1 cellular context compared by ENCODE assay signal in the genomic region with DNA sequence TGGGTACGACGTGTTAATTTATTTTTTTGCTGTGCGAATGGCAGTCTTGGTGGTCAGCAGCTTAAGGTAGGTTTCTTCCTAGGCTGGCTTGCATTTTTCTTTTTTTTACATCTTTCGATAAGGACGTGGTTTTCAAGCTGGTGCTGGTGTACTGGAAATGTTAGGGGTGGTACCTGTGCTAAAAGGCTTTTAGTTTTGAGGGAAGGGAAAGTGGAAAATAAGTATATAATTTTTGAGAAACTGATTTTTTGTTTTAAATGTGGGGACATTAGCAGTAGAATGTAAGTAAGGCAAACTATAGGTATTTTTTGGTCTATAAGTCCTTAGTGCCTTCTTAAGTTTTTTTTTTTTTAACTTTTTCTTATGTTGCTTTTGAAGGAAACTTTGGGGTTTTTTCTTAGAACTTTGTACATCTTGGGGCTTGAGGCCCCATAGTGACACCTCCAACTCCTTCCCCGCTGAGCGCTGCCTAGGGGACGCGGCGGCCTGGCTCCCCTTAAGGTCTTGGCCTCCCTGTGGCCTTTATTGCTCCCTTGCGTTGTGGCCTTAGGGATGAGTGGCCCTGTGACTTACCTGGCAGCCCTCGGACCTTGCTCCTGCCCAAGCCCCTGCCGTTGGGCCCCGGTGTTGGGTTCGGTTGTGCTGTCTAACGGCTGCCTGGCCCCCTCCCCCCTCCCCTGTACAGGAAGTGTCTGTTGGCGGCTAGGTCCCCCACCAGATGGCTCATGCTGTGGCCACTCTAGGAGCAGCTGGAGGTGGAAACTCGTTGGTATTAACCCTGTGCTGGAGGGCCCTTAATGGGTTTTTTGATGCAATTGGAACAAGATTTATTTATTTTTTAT.
TF ChIP-seq lines count a peak whose summit lies in the region.

No MANE protein-coding gene starts in this region.

TF ChIP-seq in HepG2, 621 proteins besides CTCF, POLR2A, EP300 and RAD21 (continued from another document and continues in another):
- TF ChIP-seq, protein P1, sequence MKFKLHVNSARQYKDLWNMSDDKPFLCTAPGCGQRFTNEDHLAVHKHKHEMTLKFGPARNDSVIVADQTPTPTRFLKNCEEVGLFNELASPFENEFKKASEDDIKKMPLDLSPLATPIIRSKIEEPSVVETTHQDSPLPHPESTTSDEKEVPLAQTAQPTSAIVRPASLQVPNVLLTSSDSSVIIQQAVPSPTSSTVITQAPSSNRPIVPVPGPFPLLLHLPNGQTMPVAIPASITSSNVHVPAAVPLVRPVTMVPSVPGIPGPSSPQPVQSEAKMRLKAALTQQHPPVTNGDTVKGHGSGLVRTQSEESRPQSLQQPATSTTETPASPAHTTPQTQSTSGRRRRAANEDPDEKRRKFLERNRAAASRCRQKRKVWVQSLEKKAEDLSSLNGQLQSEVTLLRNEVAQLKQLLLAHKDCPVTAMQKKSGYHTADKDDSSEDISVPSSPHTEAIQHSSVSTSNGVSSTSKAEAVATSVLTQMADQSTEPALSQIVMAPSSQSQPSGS (CRISPR knock-in tag; IDR thresholded peaks at IDR 0.05): peak; percentile 79
- TF ChIP-seq HNRNPLL (IDR thresholded peaks at IDR 0.05; ENCODE audit: low read depth, low read length, poor library complexity, severe bottlenecking) (peak; percentile 47), ZNF749 (CRISPR knock-in tag; IDR thresholded peaks at IDR 0.05; ENCODE audit: borderline replicate concordance) (peak; percentile 87; the same call in 1 of the 2 replicates), ZNF776 (CRISPR knock-in tag; IDR thresholded peaks at IDR 0.05) (peak; percentile 93), NFE2L1 (CRISPR knock-in tag; IDR thresholded peaks at IDR 0.05; ENCODE audit: borderline replicate concordance) (0 out of 2 replicates have a peak, but pooled peaks have one; percentile 29), KLF9 (CRISPR knock-in tag; IDR thresholded peaks at IDR 0.05; ENCODE audit: low read depth) (0 out of 2 replicates have a peak, but pooled peaks have one; percentile 42), RFXANK (CRISPR knock-in tag; IDR thresholded peaks at IDR 0.05) (peak; percentile 87), ZNF256 (CRISPR knock-in tag; conservative IDR thresholded peaks at IDR 0.05) (peak; percentile 89), NBN (conservative IDR thresholded peaks at IDR 0.05) (no peak), ZNF7 (CRISPR knock-in tag; IDR thresholded peaks at IDR 0.05) (no peak; the same call in none of the 2 replicates), ZNF788 (CRISPR knock-in tag; IDR thresholded peaks at IDR 0.05; ENCODE audit: borderline replicate concordance) (peak; percentile 91; the same call in 1 of the 2 replicates), BCL6 (CRISPR knock-in tag; IDR thresholded peaks at IDR 0.05) (peak; percentile 71), NCOA5 (CRISPR knock-in tag; IDR thresholded peaks at IDR 0.05) (no peak), POLR2AphosphoS2 (IDR thresholded peaks at IDR 0.05; ENCODE audit: low read depth, low read length) (no peak), ZNF619 (CRISPR knock-in tag; IDR thresholded peaks at IDR 0.05) (peak; percentile 98), RXRA (CRISPR knock-in tag; IDR thresholded peaks at IDR 0.05) (peak; percentile 91), GTF3A (CRISPR knock-in tag; conservative IDR thresholded peaks at IDR 0.05) (0 out of 2 replicates have a peak, but pooled peaks have one; percentile 70), ZNF296 (CRISPR knock-in tag; conservative IDR thresholded peaks at IDR 0.05) (no peak), ZNF543 (CRISPR knock-in tag; IDR thresholded peaks at IDR 0.05) (peak; percentile 97), RBAK (CRISPR knock-in tag; IDR thresholded peaks at IDR 0.05) (0 out of 2 replicates have a peak, but pooled peaks have one; percentile 30), MTA3 (CRISPR knock-in tag; IDR thresholded peaks at IDR 0.05) (no peak), ARHGAP35 (CRISPR knock-in tag; IDR thresholded peaks at IDR 0.05; ENCODE audit: borderline replicate concordance) (peak; percentile 91), EED (CRISPR knock-in tag; IDR thresholded peaks at IDR 0.05) (no peak), ZNF672 (CRISPR knock-in tag; IDR thresholded peaks at IDR 0.05) (peak; percentile 93), ZNF616 (CRISPR knock-in tag; IDR thresholded peaks at IDR 0.05; ENCODE audit: low read depth) (peak; percentile 86; the same call in 1 of the 2 replicates), ZNF350 (CRISPR knock-in tag; IDR thresholded peaks at IDR 0.05; ENCODE audit: borderline replicate concordance, low read depth) (peak; percentile 99), RFX3 (CRISPR knock-in tag; IDR thresholded peaks at IDR 0.05) (peak; percentile 46; the same call in 1 of the 2 replicates), MTF2 (CRISPR knock-in tag; IDR thresholded peaks at IDR 0.05; ENCODE audit: borderline replicate concordance) (no peak; the same call in 1 of the 2 replicates), ELF1 (CRISPR knock-in tag; IDR thresholded peaks at IDR 0.05) (peak; percentile 96), ZNF12 (CRISPR knock-in tag; IDR thresholded peaks at IDR 0.05) (peak; percentile 79; the same call in 1 of the 2 replicates), KDM2A (CRISPR knock-in tag; IDR thresholded peaks at IDR 0.05; ENCODE audit: borderline replicate concordance, low read depth) (peak; percentile 100), LCORL (IDR thresholded peaks at IDR 0.05) (peak; percentile 67), LCORL (CRISPR knock-in tag; IDR thresholded peaks at IDR 0.05) (peak; percentile 91), ZNF333 (CRISPR knock-in tag; IDR thresholded peaks at IDR 0.05; ENCODE audit: borderline replicate concordance) (peak; percentile 87; the same call in 1 of the 2 replicates), ZBTB7B (CRISPR knock-in tag; IDR thresholded peaks at IDR 0.05) (peak; percentile 93), MIER2 (CRISPR knock-in tag; IDR thresholded peaks at IDR 0.05) (peak; percentile 75; the same call in 1 of the 2 replicates), HOXA9 (CRISPR knock-in tag; IDR thresholded peaks at IDR 0.05; ENCODE audit: borderline replicate concordance) (no peak), HNRNPUL1 (IDR thresholded peaks at IDR 0.05; ENCODE audit: low read depth, low read length) (no peak), KDM6A (CRISPR knock-in tag; IDR thresholded peaks at IDR 0.05; ENCODE audit: low read depth) (peak; percentile 82), ZNF841 (CRISPR knock-in tag; IDR thresholded peaks at IDR 0.05; ENCODE audit: borderline replicate concordance) (no peak), ZNF678 (CRISPR knock-in tag; IDR thresholded peaks at IDR 0.05) (peak; percentile 58; the same call in 1 of the 2 replicates), GLI4 (CRISPR knock-in tag; IDR thresholded peaks at IDR 0.05; ENCODE audit: borderline replicate concordance) (no peak), NFIC (IDR thresholded peaks at IDR 0.05; ENCODE audit: low read length) (no peak), ZNF34 (CRISPR knock-in tag; IDR thresholded peaks at IDR 0.05; ENCODE audit: borderline replicate concordance) (peak; percentile 89; the same call in 1 of the 2 replicates)
- TF ChIP-seq, protein P2, sequence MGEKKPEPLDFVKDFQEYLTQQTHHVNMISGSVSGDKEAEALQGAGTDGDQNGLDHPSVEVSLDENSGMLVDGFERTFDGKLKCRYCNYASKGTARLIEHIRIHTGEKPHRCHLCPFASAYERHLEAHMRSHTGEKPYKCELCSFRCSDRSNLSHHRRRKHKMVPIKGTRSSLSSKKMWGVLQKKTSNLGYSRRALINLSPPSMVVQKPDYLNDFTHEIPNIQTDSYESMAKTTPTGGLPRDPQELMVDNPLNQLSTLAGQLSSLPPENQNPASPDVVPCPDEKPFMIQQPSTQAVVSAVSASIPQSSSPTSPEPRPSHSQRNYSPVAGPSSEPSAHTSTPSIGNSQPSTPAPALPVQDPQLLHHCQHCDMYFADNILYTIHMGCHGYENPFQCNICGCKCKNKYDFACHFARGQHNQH (CRISPR knock-in tag; IDR thresholded peaks at IDR 0.05): peak; percentile 98
- TF ChIP-seq, protein P3, sequence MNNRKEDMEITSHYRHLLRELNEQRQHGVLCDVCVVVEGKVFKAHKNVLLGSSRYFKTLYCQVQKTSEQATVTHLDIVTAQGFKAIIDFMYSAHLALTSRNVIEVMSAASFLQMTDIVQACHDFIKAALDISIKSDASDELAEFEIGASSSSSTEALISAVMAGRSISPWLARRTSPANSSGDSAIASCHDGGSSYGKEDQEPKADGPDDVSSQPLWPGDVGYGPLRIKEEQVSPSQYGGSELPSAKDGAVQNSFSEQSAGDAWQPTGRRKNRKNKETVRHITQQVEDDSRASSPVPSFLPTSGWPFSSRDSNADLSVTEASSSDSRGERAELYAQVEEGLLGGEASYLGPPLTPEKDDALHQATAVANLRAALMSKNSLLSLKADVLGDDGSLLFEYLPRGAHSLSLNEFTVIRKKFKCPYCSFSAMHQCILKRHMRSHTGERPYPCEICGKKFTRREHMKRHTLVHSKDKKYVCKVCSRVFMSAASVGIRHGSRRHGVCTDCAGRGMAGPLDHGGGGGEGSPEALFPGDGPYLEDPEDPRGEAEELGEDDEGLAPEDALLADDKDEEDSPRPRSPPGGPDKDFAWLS (CRISPR knock-in tag; IDR thresholded peaks at IDR 0.05; ENCODE audit: borderline replicate concordance): peak; percentile 59; the same call in 1 of the 2 replicates
- TF ChIP-seq, protein P4, sequence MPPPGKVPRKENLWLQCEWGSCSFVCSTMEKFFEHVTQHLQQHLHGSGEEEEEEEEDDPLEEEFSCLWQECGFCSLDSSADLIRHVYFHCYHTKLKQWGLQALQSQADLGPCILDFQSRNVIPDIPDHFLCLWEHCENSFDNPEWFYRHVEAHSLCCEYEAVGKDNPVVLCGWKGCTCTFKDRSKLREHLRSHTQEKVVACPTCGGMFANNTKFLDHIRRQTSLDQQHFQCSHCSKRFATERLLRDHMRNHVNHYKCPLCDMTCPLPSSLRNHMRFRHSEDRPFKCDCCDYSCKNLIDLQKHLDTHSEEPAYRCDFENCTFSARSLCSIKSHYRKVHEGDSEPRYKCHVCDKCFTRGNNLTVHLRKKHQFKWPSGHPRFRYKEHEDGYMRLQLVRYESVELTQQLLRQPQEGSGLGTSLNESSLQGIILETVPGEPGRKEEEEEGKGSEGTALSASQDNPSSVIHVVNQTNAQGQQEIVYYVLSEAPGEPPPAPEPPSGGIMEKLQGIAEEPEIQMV (CRISPR knock-in tag; IDR thresholded peaks at IDR 0.05; ENCODE audit: low read depth): peak; percentile 95
- TF ChIP-seq, protein P5, sequence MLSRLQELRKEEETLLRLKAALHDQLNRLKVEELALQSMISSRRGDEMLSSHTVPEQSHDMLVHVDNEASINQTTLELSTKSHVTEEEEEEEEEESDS (CRISPR knock-in tag; IDR thresholded peaks at IDR 0.05; ENCODE audit: borderline replicate concordance): peak; percentile 72; the same call in 1 of the 2 replicates
- TF ChIP-seq, protein P6, sequence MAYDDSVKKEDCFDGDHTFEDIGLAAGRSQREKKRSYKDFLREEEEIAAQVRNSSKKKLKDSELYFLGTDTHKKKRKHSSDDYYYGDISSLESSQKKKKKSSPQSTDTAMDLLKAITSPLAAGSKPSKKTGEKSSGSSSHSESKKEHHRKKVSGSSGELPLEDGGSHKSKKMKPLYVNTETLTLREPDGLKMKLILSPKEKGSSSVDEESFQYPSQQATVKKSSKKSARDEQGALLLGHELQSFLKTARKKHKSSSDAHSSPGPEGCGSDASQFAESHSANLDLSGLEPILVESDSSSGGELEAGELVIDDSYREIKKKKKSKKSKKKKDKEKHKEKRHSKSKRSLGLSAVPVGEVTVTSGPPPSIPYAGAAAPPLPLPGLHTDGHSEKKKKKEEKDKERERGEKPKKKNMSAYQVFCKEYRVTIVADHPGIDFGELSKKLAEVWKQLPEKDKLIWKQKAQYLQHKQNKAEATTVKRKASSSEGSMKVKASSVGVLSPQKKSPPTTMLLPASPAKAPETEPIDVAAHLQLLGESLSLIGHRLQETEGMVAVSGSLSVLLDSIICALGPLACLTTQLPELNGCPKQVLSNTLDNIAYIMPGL (CRISPR knock-in tag; IDR thresholded peaks at IDR 0.05; ENCODE audit: borderline replicate concordance in 1 of 2, low read depth in 1 of 2): peak; percentile 96 to 98
- TF ChIP-seq, protein P7, sequence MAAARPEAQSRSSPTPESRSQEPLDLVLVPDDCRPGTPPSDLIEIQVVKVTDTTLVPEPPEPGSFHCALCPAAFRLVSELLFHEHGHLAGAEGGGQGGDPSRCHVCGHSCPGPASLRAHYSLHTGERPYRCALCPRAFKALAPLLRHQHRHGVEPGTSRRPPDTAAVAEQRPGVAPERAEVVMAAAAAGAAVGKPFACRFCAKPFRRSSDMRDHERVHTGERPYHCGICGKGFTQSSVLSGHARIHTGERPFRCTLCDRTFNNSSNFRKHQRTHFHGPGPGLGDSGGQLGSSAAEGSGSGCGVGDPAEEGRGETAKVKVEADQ (CRISPR knock-in tag; IDR thresholded peaks at IDR 0.05; ENCODE audit: borderline replicate concordance): peak; percentile 99
- TF ChIP-seq, protein P8, sequence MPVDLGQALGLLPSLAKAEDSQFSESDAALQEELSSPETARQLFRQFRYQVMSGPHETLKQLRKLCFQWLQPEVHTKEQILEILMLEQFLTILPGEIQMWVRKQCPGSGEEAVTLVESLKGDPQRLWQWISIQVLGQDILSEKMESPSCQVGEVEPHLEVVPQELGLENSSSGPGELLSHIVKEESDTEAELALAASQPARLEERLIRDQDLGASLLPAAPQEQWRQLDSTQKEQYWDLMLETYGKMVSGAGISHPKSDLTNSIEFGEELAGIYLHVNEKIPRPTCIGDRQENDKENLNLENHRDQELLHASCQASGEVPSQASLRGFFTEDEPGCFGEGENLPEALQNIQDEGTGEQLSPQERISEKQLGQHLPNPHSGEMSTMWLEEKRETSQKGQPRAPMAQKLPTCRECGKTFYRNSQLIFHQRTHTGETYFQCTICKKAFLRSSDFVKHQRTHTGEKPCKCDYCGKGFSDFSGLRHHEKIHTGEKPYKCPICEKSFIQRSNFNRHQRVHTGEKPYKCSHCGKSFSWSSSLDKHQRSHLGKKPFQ (CRISPR knock-in tag; IDR thresholded peaks at IDR 0.05; ENCODE audit: insufficient replicate concordance): peak; percentile 51
- TF ChIP-seq, protein P9, sequence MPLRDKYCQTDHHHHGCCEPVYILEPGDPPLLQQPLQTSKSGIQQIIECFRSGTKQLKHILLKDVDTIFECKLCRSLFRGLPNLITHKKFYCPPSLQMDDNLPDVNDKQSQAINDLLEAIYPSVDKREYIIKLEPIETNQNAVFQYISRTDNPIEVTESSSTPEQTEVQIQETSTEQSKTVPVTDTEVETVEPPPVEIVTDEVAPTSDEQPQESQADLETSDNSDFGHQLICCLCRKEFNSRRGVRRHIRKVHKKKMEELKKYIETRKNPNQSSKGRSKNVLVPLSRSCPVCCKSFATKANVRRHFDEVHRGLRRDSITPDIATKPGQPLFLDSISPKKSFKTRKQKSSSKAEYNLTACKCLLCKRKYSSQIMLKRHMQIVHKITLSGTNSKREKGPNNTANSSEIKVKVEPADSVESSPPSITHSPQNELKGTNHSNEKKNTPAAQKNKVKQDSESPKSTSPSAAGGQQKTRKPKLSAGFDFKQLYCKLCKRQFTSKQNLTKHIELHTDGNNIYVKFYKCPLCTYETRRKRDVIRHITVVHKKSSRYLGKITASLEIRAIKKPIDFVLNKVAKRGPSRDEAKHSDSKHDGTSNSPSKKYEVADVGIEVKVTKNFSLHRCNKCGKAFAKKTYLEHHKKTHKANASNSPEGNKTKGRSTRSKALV (CRISPR knock-in tag; IDR thresholded peaks at IDR 0.05): peak; percentile 84
